In the genomic region with DNA sequence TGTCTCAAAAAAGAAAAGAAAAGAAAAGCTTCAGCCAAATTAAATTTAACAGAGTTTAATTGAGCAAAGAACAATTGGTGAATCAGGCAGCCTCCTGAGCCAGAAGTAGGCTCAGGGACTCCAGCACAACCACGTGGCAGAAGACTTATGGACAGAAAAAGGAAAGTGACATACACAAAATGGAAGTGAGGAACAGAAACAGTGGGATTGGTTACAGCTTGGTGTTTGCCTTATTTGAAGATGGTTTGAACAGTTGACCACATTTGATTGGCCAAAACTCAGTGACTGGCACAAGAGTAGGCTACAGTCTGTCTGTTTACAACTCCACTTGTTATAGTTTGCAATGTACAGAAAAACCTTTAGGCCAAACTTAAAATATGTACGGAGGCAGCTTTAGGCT, we compare ENCODE assay signal across 2 cellular contexts.
TF ChIP-seq lines count a peak whose summit lies in the region.

No MANE protein-coding gene starts in this region.

TF ChIP-seq in A549, 52 proteins besides CTCF, POLR2A, EP300 and RAD21 (continued from another document):
- TF ChIP-seq HOXB5 (CRISPR knock-in tag; IDR thresholded peaks at IDR 0.05) (0 out of 2 replicates have a peak, but pooled peaks have one; percentile 9), JUNB (IDR thresholded peaks at IDR 0.05) (no peak), NFE2L2 (conservative IDR thresholded peaks at IDR 0.05; ENCODE audit: low read length) (no peak)

TF ChIP-seq in HCT116, 20 proteins besides CTCF, POLR2A, EP300 and RAD21 (continued from another document):
- no peak for TF ChIP-seq ATF3 (IDR thresholded peaks at IDR 0.05)
